ENCODE assay signal across 20 cellular contexts in the genomic region with DNA sequence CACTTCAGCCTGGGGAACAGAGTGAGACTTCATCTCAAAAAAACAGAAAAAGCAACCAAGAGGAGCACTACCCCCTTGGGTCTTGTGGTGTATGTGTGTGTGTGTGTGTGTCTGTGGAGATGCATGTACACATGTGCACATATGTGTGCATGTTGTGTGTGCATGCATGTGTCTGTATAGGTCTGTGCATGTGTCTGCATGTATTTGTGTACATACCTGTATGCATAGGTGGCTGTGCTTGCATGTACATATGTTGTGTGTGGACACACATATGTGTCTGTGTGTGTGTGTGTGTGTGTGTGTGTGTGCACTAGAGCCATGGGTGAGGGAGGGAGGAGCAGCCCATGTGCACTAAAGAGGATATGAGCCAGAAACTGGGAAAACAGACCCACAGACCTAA.
"Had no signal": no experiment of that assay in that cellular context is flagged by ENCODE, and none has a peak within 500 bp of the region (broad histone marks: within the 10 kb centered on the region; RNA-seq: fewer than 3 reads in every experiment).

No MANE protein-coding gene starts in this region.

- H3K27ac Mint-ChIP-seq: stimulated activated naive B cell treated with anti-CD40 and anti-IgM and Interleukin-4, amounts not matched to agents 10 μg/mL and 1 μg/mL and 100 μg/mL, for 72 hours had no signal

- H3K27me3 ChIP-seq: esophagus squamous epithelium, gastroesophageal sphincter, sigmoid colon, testis, tibial nerve, upper lobe of right lung had no signal

- H3K36me3 ChIP-seq: upper lobe of right lung had no signal

- H3K4me1 ChIP-seq: sigmoid colon, testis had no signal

- H3K27me3 Mint-ChIP-seq: stimulated activated naive B cell treated with anti-CD40 and anti-IgM and Interleukin-4, amounts not matched to agents 10 μg/mL and 1 μg/mL and 100 μg/mL, for 72 hours; stimulated activated naive CD8-positive, alpha-beta T cell treated with anti-CD3 and anti-CD28 coated beads, Interleukin-15, amount 100 ng/mL, for 72 hours had no signal

- H3K4me3 ChIP-seq: esophagus squamous epithelium, gastroesophageal sphincter, lung, sigmoid colon, skin epidermis, testis, tibial nerve, upper lobe of right lung had no signal

- DNase-seq: effector memory CD4-positive, alpha-beta T cell; esophagus squamous epithelium; foreskin fibroblast; immature natural killer cell; left colon; left ventricle myocardium superior; mesenchymal stem cell; midbrain; sigmoid colon; stimulated activated CD4-positive, alpha-beta T cell treated with anti-CD3 and anti-CD28 coated beads, Interleukin-2, amount 100 ng/mL, for 24 hours; stimulated activated CD4-positive, alpha-beta T cell treated with anti-CD3 and anti-CD28 coated beads, Interleukin-4, amount 100 ng/mL, for 4 hours; stimulated activated naive B cell treated with anti-CD40 and anti-IgM and Interleukin-4, amounts not matched to agents 10 μg/mL and 1 μg/mL and 100 μg/mL, for 72 hours; stimulated activated naive CD8-positive, alpha-beta T cell treated with anti-CD3 and anti-CD28 coated beads, Interleukin-15, amount 100 ng/mL, for 72 hours; testis had no signal

- ATAC-seq: gastroesophageal sphincter; left colon; left ventricle myocardium superior; stimulated activated naive B cell treated with anti-CD40 and anti-IgM and Interleukin-4, amounts not matched to agents 10 μg/mL and 1 μg/mL and 100 μg/mL, for 72 hours; stimulated activated naive CD8-positive, alpha-beta T cell treated with anti-CD3 and anti-CD28 coated beads, Interleukin-15, amount 100 ng/mL, for 72 hours; upper lobe of right lung had no signal

- FAIRE-seq: kidney had no signal

- H3K27ac ChIP-seq: esophagus squamous epithelium, gastroesophageal sphincter, sigmoid colon, skin epidermis, testis, tibial nerve, upper lobe of right lung had no signal

- H3K9me3 ChIP-seq: esophagus squamous epithelium, gastroesophageal sphincter, sigmoid colon, testis, tibial nerve, upper lobe of right lung had no signal

- H3K9me3 Mint-ChIP-seq: immature natural killer cell; stimulated activated naive B cell treated with anti-CD40 and anti-IgM and Interleukin-4, amounts not matched to agents 10 μg/mL and 1 μg/mL and 100 μg/mL, for 72 hours; stimulated activated naive CD8-positive, alpha-beta T cell treated with anti-CD3 and anti-CD28 coated beads, Interleukin-15, amount 100 ng/mL, for 72 hours had no signal

- H3K4me3 Mint-ChIP-seq: immature natural killer cell; stimulated activated naive B cell treated with anti-CD40 and anti-IgM and Interleukin-4, amounts not matched to agents 10 μg/mL and 1 μg/mL and 100 μg/mL, for 72 hours; stimulated activated naive CD8-positive, alpha-beta T cell treated with anti-CD3 and anti-CD28 coated beads, Interleukin-15, amount 100 ng/mL, for 72 hours had no signal
